8 cellular contexts compared by ENCODE assay signal in the genomic region with DNA sequence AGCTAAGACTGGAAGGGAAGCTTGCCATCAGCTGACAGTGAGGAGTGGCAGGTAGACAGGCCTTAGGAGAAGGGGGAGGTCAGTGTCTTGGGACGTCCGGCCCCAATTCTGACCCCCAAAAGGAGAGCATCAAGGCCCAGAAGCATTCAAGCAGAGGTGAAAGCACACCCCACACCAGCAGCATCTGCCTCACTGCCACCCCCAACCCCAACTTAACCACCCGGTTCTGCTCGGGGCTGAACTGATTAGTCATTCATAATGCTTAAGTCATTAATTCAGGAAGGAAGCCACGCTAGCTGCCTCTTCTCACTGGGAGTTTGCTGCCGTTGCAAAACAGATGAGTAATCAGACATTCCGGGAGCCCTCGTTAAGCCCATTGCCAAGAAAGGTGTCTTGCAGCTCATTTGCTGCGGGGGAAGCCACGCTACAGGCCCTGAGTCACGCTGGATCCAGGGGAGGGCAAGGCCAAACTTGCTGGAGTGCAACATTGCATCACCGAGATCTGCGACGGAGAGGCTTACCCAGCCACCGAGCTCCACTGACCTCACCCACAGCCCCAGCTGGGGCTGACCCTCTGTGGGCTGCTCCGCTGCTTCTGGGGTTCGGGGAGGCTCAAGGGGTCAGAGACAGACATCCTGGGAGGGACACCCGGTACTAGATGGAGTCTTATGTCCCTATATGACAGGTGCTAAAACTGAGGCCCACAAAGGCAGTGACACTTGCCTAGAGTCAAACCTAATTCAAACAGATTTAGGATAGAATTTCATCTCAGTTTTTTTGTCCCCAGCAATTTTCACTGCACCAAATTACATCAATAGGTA. TPM values are rescaled to one million over a fixed set of nuclear protein-coding genes. Genes with fewer than 3 reads are reported as not detected.
A peak's percentile ranks its signal among the peaks of the same experiment; 100 is the strongest.
DNase-seq lines count a peak whose midpoint lies in the region; ATAC-seq, FAIRE-seq and TF ChIP-seq lines count a peak whose summit lies in the region.

No MANE protein-coding gene starts in this region.

- no peak overlapping the region for H2AFZ ChIP-seq in HepG2 (ENCODE audit: low read length)

- H3K27ac ChIP-seq in breast epithelium (peak overlapping the region; percentile 76 to 89), HepG2 (ENCODE audit: extremely low read length, insufficient read depth, low read length) (no peak overlapping the region)

- H3K4me2 ChIP-seq in HepG2 (ENCODE audit: low read depth, low read length), result peak overlapping the region; percentile 67

- H3K9me3 ChIP-seq in breast epithelium, result no peaks in the 10 kb centered on the region
- H3K9me3 ChIP-seq in HepG2 (ENCODE audit: low read length), result no peaks in the 10 kb centered on the region

- no peaks in the 10 kb centered on the region for H3K36me3 Mint-ChIP-seq in activated CD4-positive, alpha-beta T cell treated with anti-CD3 and anti-CD28 coated beads for 36 hours (ENCODE audit: low read depth)
- H3K36me3 Mint-ChIP-seq in activated CD4-positive, alpha-beta T cell treated with anti-CD3 and anti-CD28 coated beads, Interleukin-2, amount 10 ng/mL, durations not matched to agents 7 days and 5 days (ENCODE audit: low read depth), result no peaks in the 10 kb centered on the region
- H3K36me3 Mint-ChIP-seq in immature natural killer cell, result no peaks in the 10 kb centered on the region

- no peaks in the 10 kb centered on the region for H3K27me3 ChIP-seq in breast epithelium
- H3K27me3 ChIP-seq in HepG2 (ENCODE audit: control insufficient read depth in 1 of 2, insufficient read depth in 2 of 2, low read length in 2 of 2), result no peaks in the 10 kb centered on the region; a peak in 1 of 5 replicates

- H3K36me3 ChIP-seq in breast epithelium (no peaks in the 10 kb centered on the region), HepG2 (replicated peaks in 1 of 2; ENCODE audit: control insufficient read depth in 1 of 2, insufficient read depth in 2 of 2, low read length in 2 of 2) (no peaks in the 10 kb centered on the region)

- no TSS peak for BruUV-seq in HepG2 (replicated peaks; lab: Mats Ljungman, UMichigan)

- H3K4me1 Mint-ChIP-seq in activated CD4-positive, alpha-beta T cell treated with anti-CD3 and anti-CD28 coated beads for 36 hours, result peaks cover 7% of the 10 kb centered on the region
- H3K4me1 Mint-ChIP-seq in activated CD4-positive, alpha-beta T cell treated with anti-CD3 and anti-CD28 coated beads, Interleukin-2, amount 10 ng/mL, durations not matched to agents 7 days and 5 days, result peaks cover 6% of the 10 kb centered on the region
- peaks cover 0 to 1% of the 10 kb centered on the region in 2 donors for H3K4me1 Mint-ChIP-seq in immature natural killer cell

- no peaks in the 10 kb centered on the region for H3K9me3 Mint-ChIP-seq in activated CD4-positive, alpha-beta T cell treated with anti-CD3 and anti-CD28 coated beads for 36 hours (ENCODE audit: low read depth)
- no peaks in the 10 kb centered on the region for H3K9me3 Mint-ChIP-seq in activated CD4-positive, alpha-beta T cell treated with anti-CD3 and anti-CD28 coated beads, Interleukin-2, amount 10 ng/mL, durations not matched to agents 7 days and 5 days
- H3K9me3 Mint-ChIP-seq in immature natural killer cell, result no peaks in the 10 kb centered on the region

- peak; percentile 58 for DNase-seq in activated CD4-positive, alpha-beta T cell treated with anti-CD3 and anti-CD28 coated beads for 36 hours
- DNase-seq in activated CD4-positive, alpha-beta T cell treated with anti-CD3 and anti-CD28 coated beads, Interleukin-2, amount 10 ng/mL, durations not matched to agents 7 days and 5 days, result no peak
- peak; percentile 67 for DNase-seq in NCI-H69 (lab: John Stamatoyannopoulos, UW)
- DNase-seq in breast epithelium (ENCODE audit: low spot score in 2 of 2), result peak; percentile 73 to 94
- DNase-seq in HepG2 (ENCODE audit: low spot score), result peak; percentile 71
- DNase-seq in stimulated activated naive CD8-positive, alpha-beta T cell treated with anti-CD3 and anti-CD28 coated beads, Interleukin-15, Interleukin-2, amounts not matched to agents 100 U/mL and 50 U/mL, for 24 hours, result peak; percentile 42
- no peak for DNase-seq in immature natural killer cell

- peaks cover 4% of the 10 kb centered on the region for H3K27me3 Mint-ChIP-seq in activated CD4-positive, alpha-beta T cell treated with anti-CD3 and anti-CD28 coated beads for 36 hours
- peaks cover 9% of the 10 kb centered on the region for H3K27me3 Mint-ChIP-seq in activated CD4-positive, alpha-beta T cell treated with anti-CD3 and anti-CD28 coated beads, Interleukin-2, amount 10 ng/mL, durations not matched to agents 7 days and 5 days
- peaks cover 0 to 6% (median 0%) of the 10 kb centered on the region in 3 donors for H3K27me3 Mint-ChIP-seq in immature natural killer cell (ENCODE audit: low read depth in 3 of 3)

- peak; percentile 76 for FAIRE-seq in HepG2 (lab: Jason Lieb, UNC)

- H3K4me1 ChIP-seq in breast epithelium (peaks cover 0 to 4% of the 10 kb centered on the region in 2 donors), HepG2 (ENCODE audit: insufficient read depth, low read length) (peaks cover 52% of the 10 kb centered on the region)

- no peaks in the 10 kb centered on the region for H3K79me2 ChIP-seq in HepG2 (ENCODE audit: insufficient read depth, low read length)

- no peaks in the 10 kb centered on the region for H4K20me1 ChIP-seq in HepG2 (ENCODE audit: insufficient read depth, low read length)

- CTCF ChIA-PET in activated CD4-positive, alpha-beta T cell treated with anti-CD3 and anti-CD28 coated beads for 36 hours (lab: Charles Lee), result no interaction called here
- CTCF ChIA-PET in activated CD4-positive, alpha-beta T cell treated with anti-CD3 and anti-CD28 coated beads, Interleukin-2, amount 10 ng/mL, durations not matched to agents 7 days and 5 days (lab: Charles Lee), result interaction anchor here (0.6 to 1.2 kb wide), 6 partner anchors 9 to 326 kb away, joined by 3 read pairs; no protein-coding TSS in a partner anchor
- CTCF ChIA-PET in HepG2 (lab: Yijun Ruan, JAX; ENCODE audit: low intra/inter-chr PET ratio, low total read pairs), result no interaction called here

- H3K27ac Mint-ChIP-seq in activated CD4-positive, alpha-beta T cell treated with anti-CD3 and anti-CD28 coated beads for 36 hours, result no peak overlapping the region
- H3K27ac Mint-ChIP-seq in activated CD4-positive, alpha-beta T cell treated with anti-CD3 and anti-CD28 coated beads, Interleukin-2, amount 10 ng/mL, durations not matched to agents 7 days and 5 days, result no peak overlapping the region
- H3K27ac Mint-ChIP-seq in immature natural killer cell, result no peak overlapping the region

- TF ChIP-seq CTCF in breast epithelium (IDR thresholded peaks at IDR 0.05) (no peak), HepG2 (CRISPR knock-in tag; IDR thresholded peaks at IDR 0.05) (no peak)

- intact Hi-C loops in activated CD4-positive, alpha-beta T cell treated with anti-CD3 and anti-CD28 coated beads for 36 hours (cut with DNase I, micrococcal nuclease), result no loop called here
- intact Hi-C loops in breast epithelium (cut with DNase I; ENCODE audit: low total_unique reads), result no loop called here
- intact Hi-C loops in HepG2 (cut with micrococcal nuclease; ENCODE audit: unreplicated experiment), result no loop called here

- H3K4me3 ChIP-seq in breast epithelium (no peak overlapping the region), HepG2 (replicated peaks in 1 of 3; ENCODE audit: insufficient read depth in 1 of 3, low read depth in 2 of 3, low read length in 3 of 3) (peak overlapping the region in 1 of 3 experiments; percentile 36; a peak in 1 of 6 replicates)

- POLR2A ChIA-PET in activated CD4-positive, alpha-beta T cell treated with anti-CD3 and anti-CD28 coated beads for 36 hours (lab: Charles Lee), result no interaction called here
- POLR2A ChIA-PET in activated CD4-positive, alpha-beta T cell treated with anti-CD3 and anti-CD28 coated beads, Interleukin-2, amount 10 ng/mL, durations not matched to agents 7 days and 5 days (lab: Charles Lee), result interaction anchor here (0.7 kb wide), 1 partner anchor 452 kb away, joined by 3 read pairs; no protein-coding TSS in a partner anchor
- POLR2A ChIA-PET in HepG2 (lab: Yijun Ruan, JAX), result interaction anchor here (0.5 to 3.2 kb wide), 15 partner anchors 8 to 86 kb away, joined by 3 to 17 read pairs (median 6); a partner anchor contains a TSS

- TF ChIP-seq EP300 in HepG2 (IDR thresholded peaks at IDR 0.05; ENCODE audit: low read depth in 2 of 2, low read length in 2 of 2) (peak in 1 of 2 experiments; percentile 4; a peak in 1 of 4 replicates), HepG2 (CRISPR knock-in tag; IDR thresholded peaks at IDR 0.05; ENCODE audit: borderline replicate concordance) (peak; percentile 74)

- TF ChIP-seq POLR2A in breast epithelium (IDR thresholded peaks at IDR 0.05) (no peak), HepG2 (IDR thresholded peaks at IDR 0.05; ENCODE audit: insufficient read depth in 1 of 2, low read depth in 2 of 2, low read length in 2 of 2) (no peak)

- in situ Hi-C loops in HepG2 (cut with HindIII; ENCODE audit: extremely low pct_ligation_motif_present, low pct_unique_long_range_greater_than_20kb), result no loop called here

- WGBS in HepG2 (ENCODE audit: low lambda C conversion rate), result 26% methylated on average over 6 of the region's 18 CpGs

- peak overlapping the region; percentile 5; the same call in 1 of the 2 replicates for H3K9ac ChIP-seq in HepG2 (ENCODE audit: insufficient read depth, low read depth, low read length)

- H3K4me3 Mint-ChIP-seq in activated CD4-positive, alpha-beta T cell treated with anti-CD3 and anti-CD28 coated beads for 36 hours, result no peak overlapping the region
- no peak overlapping the region for H3K4me3 Mint-ChIP-seq in activated CD4-positive, alpha-beta T cell treated with anti-CD3 and anti-CD28 coated beads, Interleukin-2, amount 10 ng/mL, durations not matched to agents 7 days and 5 days
- no peak overlapping the region for H3K4me3 Mint-ChIP-seq in immature natural killer cell

- ATAC-seq in activated CD4-positive, alpha-beta T cell treated with anti-CD3 and anti-CD28 coated beads for 36 hours, result peak; percentile 89
- ATAC-seq in HG02623 (IDR thresholded peaks at IDR 0.05; ENCODE audit: unreplicated experiment) (peak; percentile 37), HepG2 (peak; percentile 89)
- peak; percentile 64 for ATAC-seq in stimulated activated naive CD8-positive, alpha-beta T cell treated with anti-CD3 and anti-CD28 coated beads, Interleukin-15, Interleukin-2, amounts not matched to agents 100 U/mL and 50 U/mL, for 24 hours

- no peak for TF ChIP-seq RAD21 in HepG2 (CRISPR knock-in tag; IDR thresholded peaks at IDR 0.05)

RNA-seq across cellular contexts. Expression of a gene that starts 46.4 kb away (rescaled TPM):
- total RNA-seq in activated CD4-positive, alpha-beta T cell treated with anti-CD3 and anti-CD28 coated beads for 36 hours, result under 1 TPM; 0.40 to 0.50 TPM
- total RNA-seq in activated CD4-positive, alpha-beta T cell treated with anti-CD3 and anti-CD28 coated beads, Interleukin-2, amount 10 ng/mL, durations not matched to agents 7 days and 5 days, result 1 to 10 TPM; 2.4 to 2.7 TPM
- total RNA-seq in breast epithelium (100 to 1,000 TPM in 1 of 3 donors, 10 to 100 TPM in 1, 1 to 10 TPM in 1; 6.6 to 110 (median 87.2) TPM), HepG2 (2016; rRNA removed; fragmentation: Illumina TruSeq; extraction: Trizol) (15.0 and 19.8 TPM in 2 replicates)
- 16.2 and 16.8 TPM in 2 replicates for total RNA-seq in HepG2 (2016; cell fraction: cytosol; rRNA removed; fragmentation: Illumina TruSeq; extraction: Trizol; ENCODE audit: low read depth)
- total RNA-seq in HepG2 (2016; cell fraction: insoluble cytoplasmic fraction; rRNA removed; fragmentation: Illumina TruSeq; extraction: Trizol), result 14.9 and 18.9 TPM in 2 replicates
- 17.2 and 18.1 TPM in 2 replicates for total RNA-seq in HepG2 (2016; cell fraction: membrane; rRNA removed; fragmentation: Illumina TruSeq; extraction: Trizol)
- 20.8 and 25.5 TPM in 2 replicates for total RNA-seq in HepG2 (2016; cell fraction: nucleus; rRNA removed; fragmentation: Illumina TruSeq; extraction: Trizol)
- polyA plus RNA-seq in HepG2 (2011; rRNA removed) (15.4 and 16.6 TPM in 2 replicates), immature natural killer cell (not detected)
- polyA plus RNA-seq in HepG2 (2011; cell fraction: cytosol; rRNA removed), result 13.8 and 15.8 TPM in 2 replicates
- polyA plus RNA-seq in HepG2 (2011; cell fraction: nucleus; rRNA removed), result 27.8 and 33.4 TPM in 2 replicates
- polyA plus RNA-seq in HepG2 (2012), result 20.4 and 25.8 TPM in 2 replicates
- 3.5 and 4.3 TPM in 2 replicates for polyA plus RNA-seq in HepG2 (2016; cell fraction: cytosol; fragmentation: Illumina TruSeq; extraction: Trizol; ENCODE audit: low read depth)
- 14.5 and 15.2 TPM in 2 replicates for polyA plus RNA-seq in HepG2 (2016; cell fraction: insoluble cytoplasmic fraction; fragmentation: Illumina TruSeq; extraction: Trizol; ENCODE audit: low read depth)
- polyA plus RNA-seq in HepG2 (2016; cell fraction: membrane; fragmentation: Illumina TruSeq; extraction: Trizol; ENCODE audit: low read depth), result 4.3 and 4.5 TPM in 2 replicates
- polyA plus RNA-seq in HepG2 (2016; cell fraction: nucleus; fragmentation: Illumina TruSeq; extraction: Trizol; ENCODE audit: insufficient read depth, low read depth), result 31.4 and 34.9 TPM in 2 replicates
- 4.8 and 36.7 TPM in 2 replicates for polyA minus RNA-seq in HepG2 (2011; rRNA and poly(A)+ RNA removed; ENCODE audit: low replicate concordance)
- polyA minus RNA-seq in HepG2 (2011; cell fraction: cytosol; rRNA and poly(A)+ RNA removed), result 37.8 and 44.8 TPM in 2 replicates
- 45.6 and 54.7 TPM in 2 replicates for polyA minus RNA-seq in HepG2 (2011; cell fraction: nucleus; rRNA and poly(A)+ RNA removed)

Comparison
In these comparisons a context has a peak if more than half of its experiments do, and no peak if none do; other contexts are left out.
1. DNase-seq: peak in activated CD4-positive, alpha-beta T cell treated with anti-CD3 and anti-CD28 coated beads for 36 hours (single experiment), NCI-H69 (single experiment), breast epithelium (2 of 2), HepG2 (single experiment) and stimulated activated naive CD8-positive, alpha-beta T cell treated with anti-CD3 and anti-CD28 coated beads, Interleukin-15, Interleukin-2, amounts not matched to agents 100 U/mL and 50 U/mL, for 24 hours (single experiment); none in activated CD4-positive, alpha-beta T cell treated with anti-CD3 and anti-CD28 coated beads, Interleukin-2, amount 10 ng/mL, durations not matched to agents 7 days and 5 days (single experiment) and immature natural killer cell (0 of 3).
2. ATAC-seq: peak in every context shown above with its lines; median percentile 89 in activated CD4-positive, alpha-beta T cell treated with anti-CD3 and anti-CD28 coated beads for 36 hours; 89 in HepG2; 64 in stimulated activated naive CD8-positive, alpha-beta T cell treated with anti-CD3 and anti-CD28 coated beads, Interleukin-15, Interleukin-2, amounts not matched to agents 100 U/mL and 50 U/mL, for 24 hours; 37 in HG02623.